Comparison of ENCODE assay signal across 13 cellular contexts in the genomic region with DNA sequence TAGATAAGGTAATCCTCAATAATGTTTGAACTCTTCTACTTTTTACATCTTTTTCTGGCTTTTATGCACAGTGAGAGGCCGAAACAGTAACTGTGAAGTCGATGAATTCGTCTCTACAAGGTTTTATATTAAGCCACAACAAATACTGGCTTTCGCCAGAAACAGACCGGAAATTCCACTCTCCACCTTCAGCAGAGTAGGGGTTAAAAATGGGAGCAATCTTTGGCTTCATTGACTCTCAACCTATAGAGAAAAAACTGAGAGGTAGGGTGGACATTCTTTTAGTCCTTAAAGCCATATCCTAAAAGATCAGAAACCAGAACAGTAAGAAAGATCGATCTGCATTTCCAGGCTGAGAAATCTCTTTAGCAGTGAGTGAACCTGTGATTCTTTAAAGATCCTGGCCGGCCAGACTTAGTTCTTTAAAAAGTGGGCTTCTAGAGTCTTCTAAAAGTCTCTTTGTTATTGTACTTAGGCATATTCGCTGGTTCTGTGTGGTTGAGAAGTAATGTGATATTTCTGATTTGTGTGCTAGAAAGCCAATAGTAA. TPM values are rescaled to one million over a fixed set of nuclear protein-coding genes. Genes with fewer than 3 reads are reported as not detected.
DNase-seq lines count a peak whose midpoint lies in the region; ATAC-seq and TF ChIP-seq lines count a peak whose summit lies in the region.
"Had no signal": no experiment of that assay in that cellular context is flagged by ENCODE, and none has a peak within 500 bp of the region (broad histone marks: within the 10 kb centered on the region; RNA-seq: fewer than 3 reads in every experiment).

No MANE protein-coding gene starts in this region.

- no peak for DNase-seq in natural killer cell treated with Interleukin-12 subunit alpha and Interleukin-12 subunit beta and Interleukin-15 and Interleukin-18, amount 100 ng/mL, for 72 hours (ENCODE audit: low spot score)
- DNase-seq in natural killer cell (no peak), cerebellar nuclear complex (lab: John Stamatoyannopoulos, UW) (no peak)
- DNase-seq in stimulated activated CD4-positive, alpha-beta T cell treated with anti-CD3 and anti-CD28 coated beads, Interleukin-2, amount 100 ng/mL, for 48 hours = no peak
- no peak for DNase-seq in activated CD8-positive, alpha-beta T cell treated with anti-CD3 and anti-CD28 coated beads for 36 hours
- DNase-seq: NCI-H510A; stimulated activated CD4-positive, alpha-beta T cell treated with anti-CD3 and anti-CD28 coated beads, Interleukin-4, amount 100 ng/mL, for 24 hours had no signal

- H3K4me3 Mint-ChIP-seq in natural killer cell treated with Interleukin-12 subunit alpha and Interleukin-12 subunit beta and Interleukin-15 and Interleukin-18, amount 100 ng/mL, for 72 hours = peak overlapping the region; percentile 88
- H3K4me3 Mint-ChIP-seq in natural killer cell = no peak overlapping the region
- H3K4me3 Mint-ChIP-seq in brain = peak overlapping the region; percentile 96 to 100 (median 97)
- H3K4me3 Mint-ChIP-seq in activated CD8-positive, alpha-beta T cell treated with anti-CD3 and anti-CD28 coated beads for 36 hours = no peak overlapping the region

- peak overlapping the region; percentile 88 to 96 for H3K4me3 ChIP-seq in muscle layer of duodenum (ENCODE audit: low read depth in 1 of 2, low read length in 2 of 2)

- peak overlapping the region; percentile 85 for H3K27ac ChIP-seq in muscle layer of duodenum (ENCODE audit: low read length)

- H3K27ac Mint-ChIP-seq in natural killer cell treated with Interleukin-12 subunit alpha and Interleukin-12 subunit beta and Interleukin-15 and Interleukin-18, amount 100 ng/mL, for 72 hours = peak overlapping the region; percentile 95 to 98
- no peak overlapping the region for H3K27ac Mint-ChIP-seq in natural killer cell
- peak overlapping the region; percentile 95 to 99 (median 97) for H3K27ac Mint-ChIP-seq in brain
- H3K27ac Mint-ChIP-seq in activated CD8-positive, alpha-beta T cell treated with anti-CD3 and anti-CD28 coated beads for 36 hours = no peak overlapping the region

- peaks cover 26 to 33% of the 10 kb centered on the region in 2 donors for H3K4me1 Mint-ChIP-seq in natural killer cell treated with Interleukin-12 subunit alpha and Interleukin-12 subunit beta and Interleukin-15 and Interleukin-18, amount 100 ng/mL, for 72 hours (ENCODE audit: low read depth in 2 of 2)
- H3K4me1 Mint-ChIP-seq in natural killer cell = peaks cover 12 to 13% of the 10 kb centered on the region in 2 donors
- peaks cover 37% of the 10 kb centered on the region for H3K4me1 Mint-ChIP-seq in brain
- H3K4me1 Mint-ChIP-seq in activated CD8-positive, alpha-beta T cell treated with anti-CD3 and anti-CD28 coated beads for 36 hours (ENCODE audit: low read depth) = peaks cover 22% of the 10 kb centered on the region

- H3K4me1 ChIP-seq in muscle layer of duodenum (ENCODE audit: control insufficient read depth in 1 of 2, insufficient read depth in 2 of 2, low read length in 2 of 2) = no peaks in the 10 kb centered on the region

- H3K36me3 Mint-ChIP-seq in natural killer cell treated with Interleukin-12 subunit alpha and Interleukin-12 subunit beta and Interleukin-15 and Interleukin-18, amount 100 ng/mL, for 72 hours = peaks cover 16% of the 10 kb centered on the region
- H3K36me3 Mint-ChIP-seq in natural killer cell = peaks cover 7% of the 10 kb centered on the region
- H3K36me3 Mint-ChIP-seq in brain = peaks cover 17% of the 10 kb centered on the region
- peaks cover 1% of the 10 kb centered on the region for H3K36me3 Mint-ChIP-seq in activated CD8-positive, alpha-beta T cell treated with anti-CD3 and anti-CD28 coated beads for 36 hours (ENCODE audit: low read depth)

- TF ChIP-seq CTCF in natural killer cell (IDR thresholded peaks at IDR 0.05) = no peak
- no peak for TF ChIP-seq CTCF in brain (conservative IDR thresholded peaks at IDR 0.05)
- no peak for TF ChIP-seq CTCF in activated CD8-positive, alpha-beta T cell treated with anti-CD3 and anti-CD28 coated beads for 36 hours (IDR thresholded peaks at IDR 0.05)

- H3K36me3 ChIP-seq in muscle layer of duodenum (ENCODE audit: control insufficient read depth in 1 of 2, insufficient read depth in 2 of 2, low read length in 2 of 2) = no peaks in the 10 kb centered on the region

- intact Hi-C loops in natural killer cell (cut with micrococcal nuclease) = no loop called here
- intact Hi-C loops in activated CD8-positive, alpha-beta T cell treated with anti-CD3 and anti-CD28 coated beads for 36 hours (cut with micrococcal nuclease) = loop anchor here (5.0 kb wide), 1 partner anchor 98 kb away; the partner anchor contains the start of gene PLK4

- ATAC-seq in natural killer cell treated with Interleukin-12 subunit alpha and Interleukin-12 subunit beta and Interleukin-15 and Interleukin-18, amount 100 ng/mL, for 72 hours = no peak
- ATAC-seq in natural killer cell (no peak), HG03521 (IDR thresholded peaks at IDR 0.05; ENCODE audit: unreplicated experiment) (no peak)
- no peak for ATAC-seq in activated CD8-positive, alpha-beta T cell treated with anti-CD3 and anti-CD28 coated beads for 36 hours

- POLR2A ChIA-PET in activated CD8-positive, alpha-beta T cell treated with anti-CD3 and anti-CD28 coated beads for 36 hours (lab: Charles Lee) = interaction anchor here (0.5 to 1.9 kb wide), 3 partner anchors 262 to 276 kb away, joined by 3 to 7 read pairs (median 7); partner anchors contain the start of gene LARP1B

- no peaks in the 10 kb centered on the region for H3K27me3 ChIP-seq in muscle layer of duodenum (ENCODE audit: low read depth, low read length)

- CTCF ChIA-PET in activated CD8-positive, alpha-beta T cell treated with anti-CD3 and anti-CD28 coated beads for 36 hours (lab: Charles Lee) = no interaction called here

- no peaks in the 10 kb centered on the region for H3K9me3 ChIP-seq in muscle layer of duodenum (ENCODE audit: control insufficient read depth in 1 of 2, low read length in 2 of 2)

- H3K9me3 Mint-ChIP-seq in natural killer cell treated with Interleukin-12 subunit alpha and Interleukin-12 subunit beta and Interleukin-15 and Interleukin-18, amount 100 ng/mL, for 72 hours = no peaks in the 10 kb centered on the region
- no peaks in the 10 kb centered on the region for H3K9me3 Mint-ChIP-seq in natural killer cell
- H3K9me3 Mint-ChIP-seq in brain = peaks cover 0 to 3% (median 2%) of the 10 kb centered on the region in 5 experiments
- H3K9me3 Mint-ChIP-seq in activated CD8-positive, alpha-beta T cell treated with anti-CD3 and anti-CD28 coated beads for 36 hours = no peaks in the 10 kb centered on the region

- peaks cover 14 to 41% of the 10 kb centered on the region in 2 donors for H3K27me3 Mint-ChIP-seq in natural killer cell treated with Interleukin-12 subunit alpha and Interleukin-12 subunit beta and Interleukin-15 and Interleukin-18, amount 100 ng/mL, for 72 hours
- H3K27me3 Mint-ChIP-seq in natural killer cell (ENCODE audit: low read depth in 2 of 2) (peaks cover 45 to 56% of the 10 kb centered on the region in 2 donors), brain (peaks cover 15% of the 10 kb centered on the region)
- peaks cover 56% of the 10 kb centered on the region for H3K27me3 Mint-ChIP-seq in activated CD8-positive, alpha-beta T cell treated with anti-CD3 and anti-CD28 coated beads for 36 hours

RNA-seq across cellular contexts. Expression of gene HSPA4L, which starts 1.9 kb away (rescaled TPM):
- 10 to 100 TPM; 10.4 to 10.5 TPM for total RNA-seq in natural killer cell treated with Interleukin-12 subunit alpha and Interleukin-12 subunit beta and Interleukin-15 and Interleukin-18, amount 100 ng/mL, for 72 hours
- not detected for total RNA-seq in natural killer cell
- 1.6 TPM for polyA plus RNA-seq in brain (ENCODE audit: insufficient read depth, low read depth, low replicate concordance)
- total RNA-seq in activated CD8-positive, alpha-beta T cell treated with anti-CD3 and anti-CD28 coated beads for 36 hours = 1 to 10 TPM; 4.1 to 4.6 TPM

RNA-seq across cellular contexts. Expression of gene SLC25A31, which starts 53.8 kb away (rescaled TPM):
- total RNA-seq in natural killer cell treated with Interleukin-12 subunit alpha and Interleukin-12 subunit beta and Interleukin-15 and Interleukin-18, amount 100 ng/mL, for 72 hours = not detected
- not detected for total RNA-seq in natural killer cell
- polyA plus RNA-seq in brain (ENCODE audit: insufficient read depth, low read depth, low replicate concordance) = not detected
- total RNA-seq in activated CD8-positive, alpha-beta T cell treated with anti-CD3 and anti-CD28 coated beads for 36 hours = not detected
- total RNA-seq: esophagus mucosa, H4, lung had no signal

Comparison
In these comparisons a context has a peak if more than half of its experiments do, and no peak if none do; other contexts are left out.
1. H3K27ac Mint-ChIP-seq: peak in natural killer cell treated with Interleukin-12 subunit alpha and Interleukin-12 subunit beta and Interleukin-15 and Interleukin-18, amount 100 ng/mL, for 72 hours (2 of 2) and brain (5 of 5); none in natural killer cell (0 of 2) and activated CD8-positive, alpha-beta T cell treated with anti-CD3 and anti-CD28 coated beads for 36 hours (single experiment).
2. H3K4me3 Mint-ChIP-seq: peak in natural killer cell treated with Interleukin-12 subunit alpha and Interleukin-12 subunit beta and Interleukin-15 and Interleukin-18, amount 100 ng/mL, for 72 hours (single experiment) and brain (5 of 5); none in natural killer cell (single experiment) and activated CD8-positive, alpha-beta T cell treated with anti-CD3 and anti-CD28 coated beads for 36 hours (single experiment).
3. RNA of gene HSPA4L, which starts 1.9 kb away (total RNA-seq): 10.4 to 10.5 TPM in natural killer cell treated with Interleukin-12 subunit alpha and Interleukin-12 subunit beta and Interleukin-15 and Interleukin-18, amount 100 ng/mL, for 72 hours and 4.1 to 4.6 TPM in activated CD8-positive, alpha-beta T cell treated with anti-CD3 and anti-CD28 coated beads for 36 hours; not detected in natural killer cell; every median in the first group is over 4 times any median in the second.